9 cellular contexts compared by ENCODE assay signal in genomic region chr1:116152577-116152943, GRCh38. TPM values are rescaled to one million over a fixed set of nuclear protein-coding genes. Genes with fewer than 3 reads are reported as not detected.
A peak's percentile ranks its signal among the peaks of the same experiment; 100 is the strongest.
DNase-seq lines count a peak whose midpoint lies in the region; ATAC-seq and TF ChIP-seq lines count a peak whose summit lies in the region.
"Had no signal": no experiment of that assay in that cellular context is flagged by ENCODE, and none has a peak within 500 bp of the region (broad histone marks: within the 10 kb centered on the region; RNA-seq: fewer than 3 reads in every experiment).

No MANE protein-coding gene starts in this region.

- H4K20me1 ChIP-seq in osteoblast (ENCODE audit: insufficient read depth, low read length): no peaks in the 10 kb centered on the region

- DNase-seq in NT2/D1 (ENCODE audit: low read depth, low spot score) (no peak), osteoblast (ENCODE audit: insufficient read length, low spot score, missing footprints) (no peak), posterior cingulate gyrus (no peak)
- DNase-seq: cortex of kidney had no signal

- H3K27ac ChIP-seq in C4-2B (peak overlapping the region; percentile 66), esophagus (ENCODE audit: low read depth in 2 of 2, low read length in 1 of 2) (no peak overlapping the region), osteoblast (ENCODE audit: low read depth, low read length) (no peak overlapping the region)

- intact Hi-C loops in posterior cingulate gyrus (cut with DNase I): loop anchor here (5.0 kb wide), 2 partner anchors 225 to 335 kb away; no protein-coding TSS in a partner anchor

- H3K27me3 ChIP-seq in NT2/D1 (ENCODE audit: insufficient read depth, insufficient read length): peaks cover 10% of the 10 kb centered on the region
- no peaks in the 10 kb centered on the region for H3K27me3 ChIP-seq in esophagus (ENCODE audit: control insufficient read depth in 1 of 2, insufficient read depth in 2 of 2, low read length in 2 of 2)
- peaks cover 4% of the 10 kb centered on the region for H3K27me3 ChIP-seq in osteoblast (ENCODE audit: insufficient read depth, low read length)

- 71 to 83% methylated on average over 3 of the region's 4 CpGs for WGBS in esophagus, 2 donors

- H3K4me2 ChIP-seq in osteoblast (ENCODE audit: insufficient read depth, low read length): peak overlapping the region; percentile 87

- H3K4me3 ChIP-seq in NT2/D1 (ENCODE audit: insufficient read length, low read depth) (peak overlapping the region; percentile 27), esophagus (ENCODE audit: low read depth in 1 of 2, low read length in 2 of 2) (peak overlapping the region; percentile 34 to 41), osteoblast (ENCODE audit: insufficient read depth, low read length) (peak overlapping the region; percentile 69)

- H3K4me1 ChIP-seq in NT2/D1 (ENCODE audit: insufficient read depth, insufficient read length) (no peaks in the 10 kb centered on the region), esophagus (ENCODE audit: control insufficient read depth in 2 of 2, insufficient read depth in 2 of 2, low read length in 1 of 2) (peaks cover 0 to 2% of the 10 kb centered on the region in 2 donors), osteoblast (ENCODE audit: insufficient read depth, low read length) (no peaks in the 10 kb centered on the region)

- H3K79me2 ChIP-seq in osteoblast (ENCODE audit: insufficient read depth, low read length): no peaks in the 10 kb centered on the region

- H3K9ac ChIP-seq in NT2/D1 (ENCODE audit: insufficient read length, low read depth): peak overlapping the region; percentile 62

- H3K9me3 ChIP-seq in NT2/D1 (ENCODE audit: insufficient read depth, low read length) (no peaks in the 10 kb centered on the region), esophagus (ENCODE audit: control insufficient read depth in 2 of 2, insufficient read depth in 1 of 2, low read depth in 1 of 2, low read length in 1 of 2) (no peaks in the 10 kb centered on the region), osteoblast (ENCODE audit: low read depth, low read length) (no peaks in the 10 kb centered on the region)

- H2AFZ ChIP-seq in osteoblast (ENCODE audit: low read length): peak overlapping the region; percentile 83

- ATAC-seq in GM21447 (IDR thresholded peaks at IDR 0.05; ENCODE audit: unreplicated experiment) (no peak), HG03460 (IDR thresholded peaks at IDR 0.05; ENCODE audit: unreplicated experiment) (no peak)
- ATAC-seq in activated CD4-positive, CD25-positive, alpha-beta regulatory T cell treated with anti-CD3 and anti-CD28 coated beads, Interleukin-2, amount 50 U/mL, for 24 hours: no peak

- TF ChIP-seq CTCF in C4-2B (conservative IDR thresholded peaks at IDR 0.05) (no peak), osteoblast (IDR thresholded peaks at IDR 0.05; ENCODE audit: extremely low read depth, low read depth, low read length) (no peak)

- no peaks in the 10 kb centered on the region for H3K36me3 ChIP-seq in NT2/D1 (ENCODE audit: insufficient read depth, insufficient read length, low read length)
- no peaks in the 10 kb centered on the region for H3K36me3 ChIP-seq in esophagus (ENCODE audit: control insufficient read depth in 2 of 2, insufficient read depth in 2 of 2, low read length in 1 of 2)
- H3K36me3 ChIP-seq in osteoblast (ENCODE audit: insufficient read depth, low read length): no peaks in the 10 kb centered on the region

RNA-seq across cellular contexts. Expression of gene MAB21L3, which starts 41.4 kb away (rescaled TPM):
- polyA plus RNA-seq in esophagus: 1 to 10 TPM; 2.8 to 7.8 TPM
- total RNA-seq in osteoblast: 0.29 and 0.36 TPM in 2 replicates
